27 cellular contexts compared by ENCODE assay signal in the genomic region with DNA sequence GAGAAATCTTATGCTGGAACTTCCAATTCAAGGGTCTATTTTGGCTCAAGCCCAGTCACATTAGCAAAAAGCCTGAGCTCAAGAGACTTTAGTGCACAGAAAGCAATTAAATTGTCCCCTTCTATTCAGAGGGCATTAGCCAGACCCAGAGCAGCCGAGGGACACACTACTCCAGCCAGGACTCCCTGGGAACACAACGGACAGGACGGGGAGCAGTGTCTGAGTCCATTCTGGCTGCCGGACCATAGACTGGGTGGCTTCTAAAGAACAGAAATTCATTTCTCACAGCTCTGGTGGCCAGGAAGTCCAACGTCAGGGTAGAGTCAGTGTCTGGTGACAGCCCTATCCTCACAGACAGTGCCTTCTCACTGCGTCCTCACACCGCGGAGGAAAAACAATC. TPM values are rescaled to one million over a fixed set of nuclear protein-coding genes. Genes with fewer than 3 reads are reported as not detected.
DNase-seq lines count a peak whose midpoint lies in the region; ATAC-seq and TF ChIP-seq lines count a peak whose summit lies in the region.
"Had no signal": no experiment of that assay in that cellular context is flagged by ENCODE, and none has a peak within 500 bp of the region (broad histone marks: within the 10 kb centered on the region; RNA-seq: fewer than 3 reads in every experiment).

No MANE protein-coding gene starts in this region.

- H3K27me3 ChIP-seq in neutrophil: no peaks in the 10 kb centered on the region

- peaks cover 96% of the 10 kb centered on the region for H3K36me3 ChIP-seq in neutrophil

- peaks cover 12% of the 10 kb centered on the region for H3K4me1 Mint-ChIP-seq in activated CD8-positive, alpha-beta memory T cell treated with anti-CD3 and anti-CD28 coated beads, Interleukin-2, amount 10 ng/mL, durations not matched to agents 7 days and 5 days
- H3K4me1 Mint-ChIP-seq in CD14-positive monocyte: peaks cover 46% of the 10 kb centered on the region
- H3K4me1 Mint-ChIP-seq in activated T-helper 17 cell treated with anti-CD3 and anti-CD28 coated beads, Interleukin-2, amount 50 U/mL, for 72 hours: peaks cover 5% of the 10 kb centered on the region

- H3K36me3 Mint-ChIP-seq in activated CD8-positive, alpha-beta memory T cell treated with anti-CD3 and anti-CD28 coated beads, Interleukin-2, amount 10 ng/mL, durations not matched to agents 7 days and 5 days: peaks cover 63% of the 10 kb centered on the region
- H3K36me3 Mint-ChIP-seq in CD14-positive monocyte: peaks cover 86 to 90% of the 10 kb centered on the region in 2 donors
- peaks cover 87% of the 10 kb centered on the region for H3K36me3 Mint-ChIP-seq in activated T-helper 17 cell treated with anti-CD3 and anti-CD28 coated beads, Interleukin-2, amount 50 U/mL, for 72 hours (ENCODE audit: low read depth)

- H3K27me3 Mint-ChIP-seq in activated CD8-positive, alpha-beta memory T cell treated with anti-CD3 and anti-CD28 coated beads, Interleukin-2, amount 10 ng/mL, durations not matched to agents 7 days and 5 days: no peaks in the 10 kb centered on the region
- H3K27me3 Mint-ChIP-seq in CD14-positive monocyte (ENCODE audit: low read depth in 3 of 3): peaks cover 0 to 3% (median 0%) of the 10 kb centered on the region in 3 donors
- H3K27me3 Mint-ChIP-seq in activated T-helper 17 cell treated with anti-CD3 and anti-CD28 coated beads, Interleukin-2, amount 50 U/mL, for 72 hours: no peaks in the 10 kb centered on the region
- H3K27me3 Mint-ChIP-seq: CD4-positive, CD25-positive, alpha-beta regulatory T cell had no signal

- DNase-seq in activated CD8-positive, alpha-beta memory T cell treated with anti-CD3 and anti-CD28 coated beads, Interleukin-2, amount 10 ng/mL, durations not matched to agents 7 days and 5 days: no peak
- DNase-seq in activated CD8-positive, alpha-beta memory T cell treated with anti-CD3 and anti-CD28 coated beads for 24 hours: no peak
- DNase-seq in CD14-positive monocyte (ENCODE audit: low spot score) (no peak), GM10266 (ENCODE audit: extremely low spot score) (no peak), NCI-H446 (lab: John Stamatoyannopoulos, UW) (no peak), GM19238 (ENCODE audit: insufficient read length, low spot score) (no peak)
- DNase-seq: 8988T; ACHN; Caco-2; CD4-positive, CD25-positive, alpha-beta regulatory T cell; GM23248; H9; MV-4-11; NCI-H1105; NCI-H146; NCI-H1930; NCI-H446 treated with DMSO at 0.1 percent for 48 hours; NCI-H526; NCI-H82; NK-92 treated with Interleukin-12 subunit alpha and Interleukin-12 subunit beta, amount 100 ng/mL, for 24 hours; PC-3; SK-N-SH had no signal

- peak overlapping the region; percentile 39 for H3K27ac Mint-ChIP-seq in activated CD8-positive, alpha-beta memory T cell treated with anti-CD3 and anti-CD28 coated beads, Interleukin-2, amount 10 ng/mL, durations not matched to agents 7 days and 5 days
- H3K27ac Mint-ChIP-seq in CD14-positive monocyte: peak overlapping the region in 4 of 7 donors; percentile 5 to 86 (median 62)
- H3K27ac Mint-ChIP-seq in activated T-helper 17 cell treated with anti-CD3 and anti-CD28 coated beads, Interleukin-2, amount 50 U/mL, for 72 hours: peak overlapping the region; percentile 36

- TF ChIP-seq CTCF in CD14-positive monocyte (IDR thresholded peaks at IDR 0.05): no peak
- no peak for TF ChIP-seq CTCF in neutrophil (IDR thresholded peaks at IDR 0.05)
- no peak for TF ChIP-seq CTCF in GM10266 (IDR thresholded peaks at IDR 0.05; ENCODE audit: control insufficient read depth, insufficient read depth, low read depth, missing control alignments)

- no peak overlapping the region for H3K4me3 ChIP-seq in neutrophil (ENCODE audit: low read depth in 1 of 2, low read length in 1 of 2)
- H3K4me3 ChIP-seq: GM12878, GM23248, K562 had no signal

- intact Hi-C loops in CD14-positive monocyte (cut with micrococcal nuclease): no loop called here

- no peak overlapping the region for H3K4me3 Mint-ChIP-seq in activated CD8-positive, alpha-beta memory T cell treated with anti-CD3 and anti-CD28 coated beads, Interleukin-2, amount 10 ng/mL, durations not matched to agents 7 days and 5 days
- H3K4me3 Mint-ChIP-seq in CD14-positive monocyte: no peak overlapping the region
- no peak overlapping the region for H3K4me3 Mint-ChIP-seq in activated T-helper 17 cell treated with anti-CD3 and anti-CD28 coated beads, Interleukin-2, amount 50 U/mL, for 72 hours
- H3K4me3 Mint-ChIP-seq: CD4-positive, CD25-positive, alpha-beta regulatory T cell; H9 had no signal

- H3K9me3 Mint-ChIP-seq in activated CD8-positive, alpha-beta memory T cell treated with anti-CD3 and anti-CD28 coated beads, Interleukin-2, amount 10 ng/mL, durations not matched to agents 7 days and 5 days (ENCODE audit: low read depth): peaks cover 3% of the 10 kb centered on the region
- peaks cover 0 to 5% (median 0%) of the 10 kb centered on the region in 7 donors for H3K9me3 Mint-ChIP-seq in CD14-positive monocyte
- no peaks in the 10 kb centered on the region for H3K9me3 Mint-ChIP-seq in activated T-helper 17 cell treated with anti-CD3 and anti-CD28 coated beads, Interleukin-2, amount 50 U/mL, for 72 hours

- CTCF ChIA-PET in activated CD8-positive, alpha-beta memory T cell treated with anti-CD3 and anti-CD28 coated beads, Interleukin-2, amount 10 ng/mL, durations not matched to agents 7 days and 5 days (lab: Charles Lee): interaction anchor here (1.4 kb wide), 1 partner anchor 20 kb away, joined by 3 read pairs; no protein-coding TSS in a partner anchor

- H3K9me3 ChIP-seq in neutrophil: no peaks in the 10 kb centered on the region
- H3K9me3 ChIP-seq: SK-N-SH had no signal

- peaks cover 65 to 69% of the 10 kb centered on the region in 2 experiments for H3K4me1 ChIP-seq in neutrophil (ENCODE audit: control insufficient read depth in 1 of 2, insufficient read depth in 1 of 2, low read depth in 1 of 2, low read length in 1 of 2)
- H3K4me1 ChIP-seq: Caco-2 had no signal

- ATAC-seq in activated CD8-positive, alpha-beta memory T cell treated with anti-CD3 and anti-CD28 coated beads, Interleukin-2, amount 10 ng/mL, durations not matched to agents 7 days and 5 days: no peak
- ATAC-seq in activated T-helper 17 cell treated with anti-CD3 and anti-CD28 coated beads, Interleukin-2, amount 50 U/mL, for 72 hours (replicated peaks): no peak
- ATAC-seq: GM12878, K562, PC-3 had no signal

- peak overlapping the region; percentile 80 for H3K27ac ChIP-seq in neutrophil
- H3K27ac ChIP-seq: GM23248 had no signal

RNA-seq across cellular contexts. Expression of a gene that starts 23.3 kb away (rescaled TPM):
- 10 to 100 TPM; 43.2 to 46.7 TPM for total RNA-seq in activated CD8-positive, alpha-beta memory T cell treated with anti-CD3 and anti-CD28 coated beads, Interleukin-2, amount 10 ng/mL, durations not matched to agents 7 days and 5 days
- 100 to 1,000 TPM; 167 to 214 TPM for polyA plus RNA-seq in CD14-positive monocyte
- total RNA-seq in activated T-helper 17 cell treated with anti-CD3 and anti-CD28 coated beads, Interleukin-2, amount 50 U/mL, for 72 hours: 10 to 100 TPM; 50.2 to 58.4 TPM
- total RNA-seq: MCF 10A had no signal
